ENCODE assay signal across 1 cellular context in genomic region chrX:100685284-100685996, GRCh38.
A peak's percentile ranks its signal among the peaks of the same experiment; 100 is the strongest.
TF ChIP-seq lines count a peak whose summit lies in the region.

No MANE protein-coding gene starts in this region.

TF ChIP-seq in K562, 482 proteins besides CTCF, POLR2A, EP300 and RAD21 (continued from another document):
- TF ChIP-seq TSHZ1 (CRISPR knock-in tag; IDR thresholded peaks at IDR 0.05) = no peak
- no peak for TF ChIP-seq PPARD (CRISPR knock-in tag; IDR thresholded peaks at IDR 0.05)
- no peak for TF ChIP-seq ZNF449 (CRISPR knock-in tag; IDR thresholded peaks at IDR 0.05)
- no peak for TF ChIP-seq TRIM28 (IDR thresholded peaks at IDR 0.05)
- peak; percentile 86 for TF ChIP-seq ARID2 (IDR thresholded peaks at IDR 0.05)
- no peak for TF ChIP-seq BMI1 (IDR thresholded peaks at IDR 0.05; ENCODE audit: low read length)
- TF ChIP-seq ZNF197 (CRISPR knock-in tag; IDR thresholded peaks at IDR 0.05; ENCODE audit: low read depth) = no peak
- TF ChIP-seq POLR3G (IDR thresholded peaks at IDR 0.05; ENCODE audit: extremely low read depth, insufficient read length, insufficient replicate concordance) = no peak
- peak; percentile 89 for TF ChIP-seq SMC3 (conservative IDR thresholded peaks at IDR 0.05; ENCODE audit: insufficient read depth, low read depth, low read length)
- no peak for TF ChIP-seq MYBL2 (IDR thresholded peaks at IDR 0.05; ENCODE audit: low read depth)
- TF ChIP-seq MYBL2 (CRISPR knock-in tag; IDR thresholded peaks at IDR 0.05; ENCODE audit: borderline replicate concordance) = no peak
- no peak for TF ChIP-seq ZNF431 (CRISPR knock-in tag; IDR thresholded peaks at IDR 0.05)
